In the genomic region with DNA sequence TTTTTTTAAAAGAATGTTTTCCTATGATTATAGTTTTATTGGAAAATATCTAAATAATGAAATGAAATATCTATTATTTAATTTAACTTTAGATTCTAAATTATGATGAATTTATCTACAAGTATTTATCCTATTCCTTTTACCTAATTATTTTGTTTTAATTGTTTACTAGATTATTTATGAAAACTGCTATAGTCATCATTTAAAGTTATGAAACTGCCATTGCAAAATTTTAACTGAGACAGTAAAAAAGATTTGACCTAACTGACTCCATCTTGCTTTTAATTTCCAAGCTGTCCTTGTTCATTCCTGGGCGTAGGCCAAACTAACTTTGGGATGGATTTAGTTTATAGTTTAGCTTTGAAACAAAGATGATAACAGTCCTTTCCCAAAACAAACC, we compare ENCODE assay signal across 27 cellular contexts. TPM values are rescaled to one million over a fixed set of nuclear protein-coding genes. Genes with fewer than 3 reads are reported as not detected.
"Had no signal": no experiment of that assay in that cellular context is flagged by ENCODE, and none has a peak within 500 bp of the region (broad histone marks: within the 10 kb centered on the region; RNA-seq: fewer than 3 reads in every experiment).

No MANE protein-coding gene starts in this region.

- DNase-seq: hippocampal formation; left ventricle myocardium inferior; naive B cell; ovary; posterior cingulate gyrus; right cardiac atrium; sigmoid colon; small intestine; stimulated activated CD4-positive, alpha-beta T cell treated with anti-CD3 and anti-CD28 coated beads, Interleukin-1b, Interleukin-23, amount 100 ng/mL, for 48 hours; stimulated activated CD4-positive, alpha-beta T cell treated with anti-CD3 and anti-CD28 coated beads, Interleukin-2, amount 100 ng/mL, for 48 hours; stimulated activated CD4-positive, alpha-beta T cell treated with anti-CD3 and anti-CD28 coated beads, Interleukin-4, amount 100 ng/mL, for 4 hours; stimulated activated CD8-positive, alpha-beta memory T cell treated with anti-CD3 and anti-CD28 coated beads, Interleukin-4, amount 100 ng/mL, for 48 hours; stimulated activated naive CD4-positive, alpha-beta T cell treated with Interleukin-2 at 50 U/mL for 16 hours; stimulated activated naive CD8-positive, alpha-beta T cell treated with anti-CD3 and anti-CD28 coated beads, Interleukin-15, amount 100 ng/mL, for 72 hours; substantia nigra; uterus had no signal

- H3K4me3 Mint-ChIP-seq: mesothelial cell of epicardium; naive B cell; natural killer cell treated with Interleukin-12 subunit alpha and Interleukin-12 subunit beta and Interleukin-15 and Interleukin-18, amount 100 ng/mL, for 72 hours; stimulated activated memory B cell treated with anti-CD40 and anti-IgM and Interleukin-4, amounts not matched to agents 10 μg/mL and 1 μg/mL and 100 μg/mL, for 72 hours; stimulated activated naive CD8-positive, alpha-beta T cell treated with anti-CD3 and anti-CD28 coated beads, Interleukin-15, amount 100 ng/mL, for 72 hours; type B pancreatic cell had no signal

- H3K36me3 Mint-ChIP-seq: naive B cell; natural killer cell treated with Interleukin-12 subunit alpha and Interleukin-12 subunit beta and Interleukin-15 and Interleukin-18, amount 100 ng/mL, for 72 hours; stimulated activated memory B cell treated with anti-CD40 and anti-IgM and Interleukin-4, amounts not matched to agents 10 μg/mL and 1 μg/mL and 100 μg/mL, for 72 hours; type B pancreatic cell had no signal

- H3K36me3 ChIP-seq: left ventricle myocardium inferior, ovary, prostate gland, sigmoid colon, tibial nerve, uterus had no signal

- ATAC-seq: natural killer cell treated with Interleukin-12 subunit alpha and Interleukin-12 subunit beta and Interleukin-15 and Interleukin-18, amount 100 ng/mL, for 72 hours; right cardiac atrium; stimulated activated memory B cell treated with anti-CD40 and anti-IgM and Interleukin-4, amounts not matched to agents 10 μg/mL and 1 μg/mL and 100 μg/mL, for 72 hours; stimulated activated naive CD8-positive, alpha-beta T cell treated with anti-CD3 and anti-CD28 coated beads, Interleukin-15, amount 100 ng/mL, for 72 hours had no signal

- FAIRE-seq: small intestine had no signal

- H3K4me3 ChIP-seq: left ventricle myocardium inferior, lung, ovary, prostate gland, sigmoid colon, tibial nerve, uterus had no signal

- H3K4me1 Mint-ChIP-seq: mesothelial cell of epicardium; naive B cell; stimulated activated memory B cell treated with anti-CD40 and anti-IgM and Interleukin-4, amounts not matched to agents 10 μg/mL and 1 μg/mL and 100 μg/mL, for 72 hours; stimulated activated naive CD8-positive, alpha-beta T cell treated with anti-CD3 and anti-CD28 coated beads, Interleukin-15, amount 100 ng/mL, for 72 hours had no signal

- H3K4me1 ChIP-seq: left ventricle myocardium inferior, prostate gland, sigmoid colon, tibial nerve, uterus had no signal

- H3K9me3 ChIP-seq: ovary, prostate gland, uterus had no signal

- H3K27ac Mint-ChIP-seq: mesothelial cell of epicardium; naive B cell; natural killer cell treated with Interleukin-12 subunit alpha and Interleukin-12 subunit beta and Interleukin-15 and Interleukin-18, amount 100 ng/mL, for 72 hours; stimulated activated memory B cell treated with anti-CD40 and anti-IgM and Interleukin-4, amounts not matched to agents 10 μg/mL and 1 μg/mL and 100 μg/mL, for 72 hours; stimulated activated naive CD8-positive, alpha-beta T cell treated with anti-CD3 and anti-CD28 coated beads, Interleukin-15, amount 100 ng/mL, for 72 hours; type B pancreatic cell had no signal

- H3K27ac ChIP-seq: left ventricle myocardium inferior, ovary, prostate gland, sigmoid colon, tibial nerve, uterus had no signal

- H3K27me3 ChIP-seq: ovary, sigmoid colon, tibial nerve, uterus had no signal

RNA-seq across cellular contexts. Expression of a gene that starts 25.9 kb away (rescaled TPM):
- total RNA-seq: kidney epithelial cell; mononuclear cell; natural killer cell treated with Interleukin-12 subunit alpha and Interleukin-12 subunit beta and Interleukin-15 and Interleukin-18, amount 100 ng/mL, for 72 hours; temporal lobe; tibial nerve had no signal
- polyA plus RNA-seq: neural cell, ovary had no signal
